ENCODE assay signal across 8 cellular contexts in genomic region chr19:38683393-38684077, GRCh38. TPM values are rescaled to one million over a fixed set of nuclear protein-coding genes. Genes with fewer than 3 reads are reported as not detected.
DNase-seq lines count a peak whose midpoint lies in the region; ATAC-seq and TF ChIP-seq lines count a peak whose summit lies in the region.

No MANE protein-coding gene starts in this region.

- peaks cover 78% of the 10 kb centered on the region for H3K4me1 Mint-ChIP-seq in WTC11

- CTCF ChIA-PET in WTC11 (lab: Charles Lee) = interaction anchor here (0.5 to 2.4 kb wide), 7 partner anchors 9 to 281 kb away, joined by 3 to 9 read pairs (median 5); partner anchors contain the start of genes ACTN4 and FAM98C

- POLR2A ChIA-PET in WTC11 (lab: Charles Lee) = interaction anchor here (0.6 to 2.2 kb wide), 9 partner anchors 9 to 65 kb away, joined by 3 to 23 read pairs (median 4); partner anchors contain the start of genes ACTN4 and EIF3K

- peak; percentile 51 for DNase-seq in DMS 273 treated with DMSO at 0.1 percent for 48 hours (lab: John Stamatoyannopoulos, UW)
- DNase-seq in M059J (ENCODE audit: low read depth) = peak; percentile 100
- DNase-seq in WTC11 (ENCODE audit: low spot score) = peak; percentile 81
- peak; percentile 88 to 94 for DNase-seq in left lung
- DNase-seq in stimulated activated CD8-positive, alpha-beta memory T cell treated with anti-CD3 and anti-CD28 coated beads, Interleukin-12 subunit alpha, Interleukin-12 subunit beta, amount 100 ng/mL, for 4 hours (ENCODE audit: low read depth) = peak; percentile 51
- no peak for DNase-seq in NCI-H1930 (lab: John Stamatoyannopoulos, UW)

- no peaks in the 10 kb centered on the region for H3K27me3 Mint-ChIP-seq in WTC11 (ENCODE audit: low read depth)

- TF ChIP-seq CTCF in WTC11 (IDR thresholded peaks at IDR 0.05) (no peak), left lung (IDR thresholded peaks at IDR 0.05) (no peak)

- intact Hi-C loops in left lung (cut with DNase I) = no loop called here

- H3K27ac ChIP-seq in cingulate gyrus (ENCODE audit: low read depth, low read length) (peak overlapping the region; percentile 31), left lung (peak overlapping the region; percentile 86 to 96)

- peaks cover 9% of the 10 kb centered on the region for H3K9me3 Mint-ChIP-seq in WTC11

- ATAC-seq in WTC11 (peak; percentile 67), left lung (peak; percentile 90), GM21825 (IDR thresholded peaks at IDR 0.05; ENCODE audit: unreplicated experiment) (no peak)

- peaks cover 41 to 100% of the 10 kb centered on the region in 2 donors for H3K4me1 ChIP-seq in left lung

- H3K36me3 Mint-ChIP-seq in WTC11 = peaks cover 29% of the 10 kb centered on the region

- H3K4me3 ChIP-seq in left lung = no peak overlapping the region

- H3K9me3 ChIP-seq in left lung = no peaks in the 10 kb centered on the region

- no peaks in the 10 kb centered on the region for H3K36me3 ChIP-seq in left lung

- H3K4me3 Mint-ChIP-seq in WTC11 = peak overlapping the region; percentile 40; the same call in 1 of the 2 replicates

- H3K27me3 ChIP-seq in left lung = no peaks in the 10 kb centered on the region

- peak overlapping the region; percentile 99 for H3K27ac Mint-ChIP-seq in WTC11

TF ChIP-seq in WTC11, 78 proteins besides CTCF, POLR2A, EP300 and RAD21:
- TF ChIP-seq CREM (CRISPR knock-in tag; IDR thresholded peaks at IDR 0.05) = no peak
- 0 out of 2 replicates have a peak, but pooled peaks have one; percentile 26 for TF ChIP-seq JUN (CRISPR knock-in tag; IDR thresholded peaks at IDR 0.05)
- TF ChIP-seq USF2 (CRISPR knock-in tag; IDR thresholded peaks at IDR 0.05) = peak; percentile 86
- peak; percentile 45; the same call in 1 of the 2 replicates for TF ChIP-seq TEAD1 (CRISPR knock-in tag; IDR thresholded peaks at IDR 0.05)
- TF ChIP-seq IRF2 (CRISPR knock-in tag; IDR thresholded peaks at IDR 0.05; ENCODE audit: borderline replicate concordance, low read depth) = no peak
- no peak for TF ChIP-seq KAT7 (CRISPR knock-in tag; IDR thresholded peaks at IDR 0.05; ENCODE audit: borderline replicate concordance)
- TF ChIP-seq ETV6 (CRISPR knock-in tag; IDR thresholded peaks at IDR 0.05) = 0 out of 2 replicates have a peak, but pooled peaks have one; percentile 48
- no peak for TF ChIP-seq PRRX2 (CRISPR knock-in tag; IDR thresholded peaks at IDR 0.05)
- peak; percentile 88 for TF ChIP-seq USF1 (CRISPR knock-in tag; IDR thresholded peaks at IDR 0.05)
- TF ChIP-seq TEAD4 (CRISPR knock-in tag; IDR thresholded peaks at IDR 0.05) = 0 out of 2 replicates have a peak, but pooled peaks have one; percentile 52
- no peak for TF ChIP-seq ATF2 (CRISPR knock-in tag; IDR thresholded peaks at IDR 0.05; ENCODE audit: borderline replicate concordance, low read depth)
- peak; percentile 83 for TF ChIP-seq ZNF423 (CRISPR knock-in tag; IDR thresholded peaks at IDR 0.05)
- TF ChIP-seq ZMAT4 (CRISPR knock-in tag; IDR thresholded peaks at IDR 0.05) = no peak
- TF ChIP-seq PRDM15 (CRISPR knock-in tag; IDR thresholded peaks at IDR 0.05) = peak; percentile 22; the same call in 1 of the 2 replicates
- no peak for TF ChIP-seq STAT6 (CRISPR knock-in tag; conservative IDR thresholded peaks at IDR 0.05; ENCODE audit: low read depth)
- no peak for TF ChIP-seq ZNF512 (CRISPR knock-in tag; IDR thresholded peaks at IDR 0.05; ENCODE audit: borderline replicate concordance)

RNA-seq across cellular contexts. Expression of gene ACTN4, which starts 36.1 kb away (rescaled TPM):
- 271 and 536 TPM in 2 replicates for total RNA-seq in M059J (2014; rRNA removed; shearing (Covaris generic))
- 484 to 511 TPM (median 506 TPM) in 3 replicates for total RNA-seq in WTC11 (2021)
- total RNA-seq in left lung = 100 to 1,000 TPM; 576 to 647 TPM

Comparison
In these comparisons a context has a peak if more than half of its experiments do, and no peak if none do; other contexts are left out.
1. DNase-seq: peak in DMS 273 treated with DMSO at 0.1 percent for 48 hours (single experiment), M059J (single experiment), WTC11 (single experiment), left lung (2 of 2) and stimulated activated CD8-positive, alpha-beta memory T cell treated with anti-CD3 and anti-CD28 coated beads, Interleukin-12 subunit alpha, Interleukin-12 subunit beta, amount 100 ng/mL, for 4 hours (single experiment); none in NCI-H1930 (0 of 2).